8 cellular contexts compared by ENCODE assay signal in the genomic region with DNA sequence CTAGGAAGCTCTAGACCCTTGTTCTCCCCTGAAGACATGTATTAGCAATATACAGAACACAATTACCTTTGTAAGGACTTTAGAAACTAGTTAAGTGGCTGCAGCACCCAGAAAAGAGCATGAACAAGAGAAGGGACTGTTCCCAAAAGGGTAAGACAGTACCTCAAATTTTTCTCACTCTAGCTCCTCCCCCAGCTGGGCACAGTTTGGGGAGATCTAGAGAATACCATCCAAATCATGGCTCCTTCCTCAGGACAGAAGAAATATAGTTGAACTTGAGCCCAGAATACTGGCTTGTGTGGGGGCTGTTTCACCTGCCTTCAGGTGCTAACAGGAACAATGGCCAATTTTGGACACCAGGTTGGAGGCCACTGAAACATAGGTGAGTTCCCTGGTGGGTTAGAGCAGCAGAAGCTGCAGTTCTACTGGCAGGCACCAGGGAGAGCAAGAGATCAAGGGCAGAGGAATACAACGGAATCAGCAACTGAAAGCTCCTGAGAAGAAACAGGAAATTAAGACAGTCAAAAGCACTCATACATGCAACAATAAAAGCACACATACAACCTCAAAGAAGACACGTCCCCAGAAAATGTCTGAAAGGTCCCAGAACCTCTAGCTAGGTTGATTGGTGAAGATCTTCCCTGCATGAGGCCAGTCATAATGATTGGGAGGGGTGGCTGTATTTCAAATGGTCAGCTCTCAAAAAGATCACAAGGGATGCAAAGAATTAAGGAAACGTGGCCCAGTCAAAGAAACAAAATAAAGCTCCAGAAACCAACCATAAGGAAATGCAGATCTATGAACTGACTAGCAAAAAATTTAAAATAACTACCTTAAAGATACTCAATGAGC.
DNase-seq lines count a peak whose midpoint lies in the region; ATAC-seq and TF ChIP-seq lines count a peak whose summit lies in the region.

No MANE protein-coding gene starts in this region.

- peak; percentile 14 to 67 (median 51) for DNase-seq in CD8-positive, alpha-beta memory T cell
- DNase-seq in OCI-LY7 (ENCODE audit: low spot score) (peak; percentile 84), activated T-cell treated with anti-CD3 and anti-CD28 coated beads for 24 hours (ENCODE audit: low read depth) (peak; percentile 31), fibroblast of mammary gland (ENCODE audit: low read depth) (peak; percentile 61), trophoblast cell (peak; percentile 29 to 71), mesenteric fat pad (ENCODE audit: low spot score) (no peak)

- H3K4me2 ChIP-seq in OCI-LY7 (ENCODE audit: low read length), result peak overlapping the region; percentile 43
- H3K4me2 ChIP-seq in trophoblast cell (ENCODE audit: low read length), result peak overlapping the region; percentile 30

- H3K79me1 ChIP-seq in trophoblast cell (ENCODE audit: low read length), result no peaks in the 10 kb centered on the region

- ATAC-seq in GM19025 (IDR thresholded peaks at IDR 0.05; ENCODE audit: low read depth, unreplicated experiment), result peak; percentile 92
- ATAC-seq in HG03139 (IDR thresholded peaks at IDR 0.05; ENCODE audit: unreplicated experiment), result peak; percentile 96

- H2BK5ac ChIP-seq in trophoblast cell (ENCODE audit: low read depth, low read length, poor library complexity), result no peak overlapping the region

- H3K27me3 Mint-ChIP-seq in CD8-positive, alpha-beta memory T cell, result peaks cover 7 to 20% of the 10 kb centered on the region in 2 donors

- H4K20me1 ChIP-seq in OCI-LY7 (ENCODE audit: insufficient read depth, low read length), result no peaks in the 10 kb centered on the region

- no CpG with 5 or more reads among the region's 3 CpGs for WGBS in trophoblast cell (ENCODE audit: extremely low coverage, insufficient coverage, insufficient read length)

- H2AFZ ChIP-seq in OCI-LY7 (ENCODE audit: low read length), result peak overlapping the region; percentile 94
- no peak overlapping the region for H2AFZ ChIP-seq in trophoblast cell (ENCODE audit: insufficient read depth, low read length, poor library complexity)

- no peak overlapping the region for H3K18ac ChIP-seq in trophoblast cell (ENCODE audit: low read length)

- H2BK12ac ChIP-seq in trophoblast cell (ENCODE audit: low read length), result no peak overlapping the region

- POLR2A ChIA-PET in CD8-positive, alpha-beta memory T cell (lab: Charles Lee), result interaction anchor here (1.4 kb wide), 1 partner anchor 169 kb away, joined by 3 read pairs; no protein-coding TSS in a partner anchor
- POLR2A ChIA-PET in OCI-LY7 (lab: Charles Lee), result interaction anchor here (0.6 to 1.7 kb wide), 10 partner anchors 59 to 673 kb away, joined by 3 to 5 read pairs (median 3); no protein-coding TSS in a partner anchor

- peak overlapping the region in 5 of 7 donors; percentile 0 to 62 (median 39) for H3K4me3 Mint-ChIP-seq in CD8-positive, alpha-beta memory T cell

- no peak overlapping the region for H3K23ac ChIP-seq in trophoblast cell (ENCODE audit: low read length)

- H4K12ac ChIP-seq in trophoblast cell (ENCODE audit: low read depth, low read length), result no peak overlapping the region

- H3K9me2 ChIP-seq in OCI-LY7 (ENCODE audit: insufficient read depth, low read length), result no peaks in the 10 kb centered on the region; the same call in 1 of the 2 replicates

- H2AK5ac ChIP-seq in trophoblast cell (ENCODE audit: low read length), result no peak overlapping the region

- H3K36me3 Mint-ChIP-seq in CD8-positive, alpha-beta memory T cell, result no peaks in the 10 kb centered on the region

- H3K14ac ChIP-seq in trophoblast cell (ENCODE audit: low read length), result no peak overlapping the region

- H3K9me3 Mint-ChIP-seq in CD8-positive, alpha-beta memory T cell, result no peaks in the 10 kb centered on the region

- CTCF ChIA-PET in CD8-positive, alpha-beta memory T cell (lab: Charles Lee), result interaction anchor here (0.6 to 1.8 kb wide), 17 partner anchors 9 to 820 kb away, joined by 3 to 11 read pairs (median 4); partner anchors contain the start of gene PDE12
- CTCF ChIA-PET in OCI-LY7 (lab: Charles Lee; ENCODE audit: unreplicated experiment), result interaction anchor here (0.6 to 1.1 kb wide), 5 partner anchors 11 to 775 kb away, joined by 3 to 4 read pairs (median 3); no protein-coding TSS in a partner anchor

- no peak overlapping the region for H4K8ac ChIP-seq in trophoblast cell (ENCODE audit: low read depth, low read length)

- no peak overlapping the region for H4K91ac ChIP-seq in trophoblast cell (ENCODE audit: low read depth, low read length)

- BruUV-seq in OCI-LY7 (replicated peaks; lab: Mats Ljungman, UMichigan), result no TSS peak

- H2BK120ac ChIP-seq in trophoblast cell (ENCODE audit: insufficient read depth, low read length, poor library complexity), result no peak overlapping the region

- no peak overlapping the region for H3K27ac ChIP-seq in CD8-positive, alpha-beta memory T cell (ENCODE audit: low read depth, low read length)
- no peak overlapping the region for H3K27ac ChIP-seq in OCI-LY7 (ENCODE audit: low read depth, low read length, poor library complexity, severe bottlenecking)
- no peak overlapping the region for H3K27ac ChIP-seq in trophoblast cell (ENCODE audit: low read depth, low read length)

- no peaks in the 10 kb centered on the region for H3K9me3 ChIP-seq in CD8-positive, alpha-beta memory T cell (ENCODE audit: low read length)
- H3K9me3 ChIP-seq in OCI-LY7 (ENCODE audit: low read length) (peaks cover 8% of the 10 kb centered on the region; the same call in 1 of the 2 replicates), trophoblast cell (ENCODE audit: insufficient read depth, low read depth, low read length) (no peaks in the 10 kb centered on the region)

- H3K4ac ChIP-seq in trophoblast cell (ENCODE audit: low read depth, low read length), result no peak overlapping the region

- H3K4me1 ChIP-seq in CD8-positive, alpha-beta memory T cell (ENCODE audit: insufficient read depth, low read length), result peaks cover 5% of the 10 kb centered on the region
- H3K4me1 ChIP-seq in OCI-LY7 (ENCODE audit: insufficient read depth, low read length, poor library complexity, severe bottlenecking), result peaks cover 5% of the 10 kb centered on the region
- no peaks in the 10 kb centered on the region for H3K4me1 ChIP-seq in trophoblast cell (ENCODE audit: control insufficient read depth in 1 of 2, insufficient read depth in 2 of 2, low read length in 2 of 2)

- intact Hi-C loops in OCI-LY7 (cut with micrococcal nuclease; ENCODE audit: unreplicated experiment), result loop anchor here (5.0 to 10.0 kb wide), 4 partner anchors 185 to 460 kb away; no protein-coding TSS in a partner anchor

- H3K79me2 ChIP-seq in OCI-LY7 (ENCODE audit: insufficient read depth, low read depth, low read length), result no peaks in the 10 kb centered on the region
- no peaks in the 10 kb centered on the region for H3K79me2 ChIP-seq in trophoblast cell (ENCODE audit: control insufficient read depth, insufficient read depth, low read length, poor library complexity)

- peak overlapping the region; percentile 71 for H3K9ac ChIP-seq in trophoblast cell (ENCODE audit: low read length)

- no peak overlapping the region for H3K4me3 ChIP-seq in CD8-positive, alpha-beta memory T cell (ENCODE audit: low read length)
- peak overlapping the region; percentile 17 for H3K4me3 ChIP-seq in OCI-LY7 (ENCODE audit: low read depth, low read length, poor library complexity, severe bottlenecking)
- no peak overlapping the region for H3K4me3 ChIP-seq in fibroblast of mammary gland (ENCODE audit: control insufficient read depth, low read depth, low read length)
- no peak overlapping the region for H3K4me3 ChIP-seq in trophoblast cell (ENCODE audit: low read depth, low read length)

- H3K27me3 ChIP-seq in CD8-positive, alpha-beta memory T cell (ENCODE audit: insufficient read depth, low read length, poor library complexity, severe bottlenecking), result peaks cover 5% of the 10 kb centered on the region
- no peaks in the 10 kb centered on the region for H3K27me3 ChIP-seq in trophoblast cell (ENCODE audit: insufficient read depth, low read length)

- peaks cover 7 to 12% (median 10%) of the 10 kb centered on the region in 3 donors for H3K4me1 Mint-ChIP-seq in CD8-positive, alpha-beta memory T cell

- H3K36me3 ChIP-seq in CD8-positive, alpha-beta memory T cell (ENCODE audit: insufficient read depth, low read length), result no peaks in the 10 kb centered on the region
- H3K36me3 ChIP-seq in OCI-LY7 (ENCODE audit: insufficient read depth, low read length) (no peaks in the 10 kb centered on the region), trophoblast cell (ENCODE audit: control insufficient read depth in 1 of 2, insufficient read depth in 2 of 2, low read length in 2 of 2) (no peaks in the 10 kb centered on the region)

- no peak overlapping the region for H3K27ac Mint-ChIP-seq in CD8-positive, alpha-beta memory T cell

- TF ChIP-seq CTCF in OCI-LY7 (conservative IDR thresholded peaks at IDR 0.05; ENCODE audit: low read length), result peak; percentile 96
- peak; percentile 98 for TF ChIP-seq CTCF in fibroblast of mammary gland (conservative IDR thresholded peaks at IDR 0.05; ENCODE audit: control insufficient read depth, insufficient read depth, low read depth, low read length)
